Comparison of ENCODE assay signal across 8 cellular contexts in the genomic region with DNA sequence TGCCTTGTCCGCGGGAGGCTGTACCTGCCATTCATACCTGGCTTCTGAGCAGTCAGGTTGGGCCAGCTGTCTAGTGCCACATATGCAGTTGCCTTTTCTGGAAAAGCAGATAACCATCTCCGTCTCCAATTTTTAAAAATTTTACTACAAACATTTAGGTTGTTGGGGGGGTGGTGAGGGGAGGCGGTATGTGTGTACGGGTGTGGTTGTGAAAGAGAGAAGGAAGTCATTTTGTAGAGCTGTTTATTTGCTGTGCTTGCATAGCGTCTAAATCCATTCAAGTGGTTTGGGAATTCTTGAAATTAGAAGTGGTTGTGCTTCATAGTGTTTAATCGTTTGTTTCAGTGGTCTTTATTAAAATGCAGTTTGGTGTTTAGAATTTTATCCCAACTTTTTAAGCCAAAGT. TPM values are rescaled to one million over a fixed set of nuclear protein-coding genes. Genes with fewer than 3 reads are reported as not detected.
DNase-seq lines count a peak whose midpoint lies in the region; ATAC-seq and TF ChIP-seq lines count a peak whose summit lies in the region.

No MANE protein-coding gene starts in this region.

- H3K4me3 ChIP-seq in BJ (ENCODE audit: low read depth, low read length) = peak overlapping the region; percentile 81
- H3K4me3 ChIP-seq in PC-9 = peak overlapping the region; percentile 76
- H3K4me3 ChIP-seq in endodermal cell (ENCODE audit: low read length) = peak overlapping the region; percentile 96

- H3K4me2 ChIP-seq in PC-9 = peak overlapping the region; percentile 65

- intact Hi-C loops in PC-9 (cut with micrococcal nuclease; ENCODE audit: unreplicated experiment) = loop anchor here (2.0 kb wide), 1 partner anchor 361 kb away; no protein-coding TSS in a partner anchor

- CTCF ChIA-PET in BJ (lab: Yijun Ruan, JAX) (interaction anchor here (1.0 kb wide), 1 partner anchor 40 kb away, joined by 3 read pairs; no protein-coding TSS in a partner anchor), PC-9 (lab: Charles Lee) (interaction anchor here (0.6 to 1.5 kb wide), 3 partner anchors 18 to 41 kb away, joined by 3 to 9 read pairs (median 4); no protein-coding TSS in a partner anchor)

- H3K9ac ChIP-seq in endodermal cell (ENCODE audit: extremely low read depth, low read length, poor library complexity, severe bottlenecking) = peak overlapping the region; percentile 53

- H3K36me3 ChIP-seq in BJ (ENCODE audit: control insufficient read depth, insufficient read depth, low read length) (no peaks in the 10 kb centered on the region), PC-9 (ENCODE audit: low read depth) (no peaks in the 10 kb centered on the region), endodermal cell (ENCODE audit: control insufficient read depth, insufficient read depth, low read length) (no peaks in the 10 kb centered on the region)

- peaks cover 35% of the 10 kb centered on the region for H3K79me2 ChIP-seq in PC-9 (ENCODE audit: low read depth)

- H4K20me1 ChIP-seq in PC-9 (ENCODE audit: insufficient read depth) = no peaks in the 10 kb centered on the region

- peak overlapping the region; percentile 6; the same call in 1 of the 2 replicates for H3K27ac ChIP-seq in PC-9
- H3K27ac ChIP-seq in endodermal cell (ENCODE audit: low read depth, low read length) = no peak overlapping the region

- no peaks in the 10 kb centered on the region for H3K36me3 Mint-ChIP-seq in endodermal cell (ENCODE audit: low read depth)
- H3K36me3 Mint-ChIP-seq in natural killer cell treated with Interleukin-12 subunit alpha and Interleukin-12 subunit beta and Interleukin-15 and Interleukin-18, amount 100 ng/mL, for 72 hours = no peaks in the 10 kb centered on the region

- H3K27ac Mint-ChIP-seq in endodermal cell = peak overlapping the region; percentile 70
- no peak overlapping the region for H3K27ac Mint-ChIP-seq in natural killer cell treated with Interleukin-12 subunit alpha and Interleukin-12 subunit beta and Interleukin-15 and Interleukin-18, amount 100 ng/mL, for 72 hours

- no peak for TF ChIP-seq CTCF in BJ (IDR thresholded peaks at IDR 0.05; ENCODE audit: insufficient read depth, low read depth, low read length)
- TF ChIP-seq CTCF in PC-9 (conservative IDR thresholded peaks at IDR 0.05) = no peak
- no peak for TF ChIP-seq CTCF in endodermal cell (conservative IDR thresholded peaks at IDR 0.05)

- H3K27me3 Mint-ChIP-seq in endodermal cell (ENCODE audit: insufficient read depth) = peaks cover 20% of the 10 kb centered on the region
- H3K27me3 Mint-ChIP-seq in natural killer cell treated with Interleukin-12 subunit alpha and Interleukin-12 subunit beta and Interleukin-15 and Interleukin-18, amount 100 ng/mL, for 72 hours = peaks cover 29 to 49% of the 10 kb centered on the region in 2 donors

- peak overlapping the region; percentile 85 for H2AFZ ChIP-seq in PC-9

- H3K4me1 ChIP-seq in PC-9 (replicated peaks; ENCODE audit: insufficient read depth) (peaks cover 10% of the 10 kb centered on the region; the same call in 1 of the 2 replicates), endodermal cell (ENCODE audit: control insufficient read depth, insufficient read depth, low read length) (no peaks in the 10 kb centered on the region)

- H3K9me2 ChIP-seq in PC-9 (ENCODE audit: insufficient read depth) = no peaks in the 10 kb centered on the region

- no TSS peak for BruUV-seq in PC-9 (replicated peaks; lab: Mats Ljungman, UMichigan)

- no peaks in the 10 kb centered on the region for H3K9me3 Mint-ChIP-seq in endodermal cell
- H3K9me3 Mint-ChIP-seq in natural killer cell treated with Interleukin-12 subunit alpha and Interleukin-12 subunit beta and Interleukin-15 and Interleukin-18, amount 100 ng/mL, for 72 hours = no peaks in the 10 kb centered on the region

- peak overlapping the region; percentile 84 for H3K4me3 Mint-ChIP-seq in endodermal cell
- peak overlapping the region; percentile 78 for H3K4me3 Mint-ChIP-seq in natural killer cell treated with Interleukin-12 subunit alpha and Interleukin-12 subunit beta and Interleukin-15 and Interleukin-18, amount 100 ng/mL, for 72 hours

- peak; percentile 3 for ATAC-seq in GM21390 (IDR thresholded peaks at IDR 0.05; ENCODE audit: unreplicated experiment)
- ATAC-seq in natural killer cell treated with Interleukin-12 subunit alpha and Interleukin-12 subunit beta and Interleukin-15 and Interleukin-18, amount 100 ng/mL, for 72 hours = no peak

- H3K4me1 Mint-ChIP-seq in endodermal cell = peaks cover 2% of the 10 kb centered on the region
- H3K4me1 Mint-ChIP-seq in natural killer cell treated with Interleukin-12 subunit alpha and Interleukin-12 subunit beta and Interleukin-15 and Interleukin-18, amount 100 ng/mL, for 72 hours (ENCODE audit: low read depth in 2 of 2) = peaks cover 0 to 3% of the 10 kb centered on the region in 2 donors

- 17 to 20% methylated on average over 3 to 6 of the region's 7 CpGs for whole genome bisulfite sequencing in endodermal cell (ENCODE audit: insufficient coverage in 1 of 2, insufficient read length in 1 of 2), 2 experiments

- H3F3A ChIP-seq in PC-9 (ENCODE audit: insufficient read depth, low read depth) = 0 out of 2 replicates have a peak, but pooled peaks cover 6% of the 10 kb centered on the region

- H3K27me3 ChIP-seq in BJ (ENCODE audit: control insufficient read depth, insufficient read depth, low read length) (no peaks in the 10 kb centered on the region), PC-9 (ENCODE audit: insufficient read depth, low read depth) (no peaks in the 10 kb centered on the region), endodermal cell (ENCODE audit: control insufficient read depth, insufficient read depth, low read length, poor library complexity, severe bottlenecking) (no peaks in the 10 kb centered on the region)

- POLR2A ChIA-PET in BJ (lab: Charles Lee) (interaction anchor here (0.7 kb wide), 1 partner anchor 39 kb away, joined by 4 read pairs; no protein-coding TSS in a partner anchor), PC-9 (lab: Charles Lee; ENCODE audit: unreplicated experiment) (interaction anchor here (0.5 to 0.7 kb wide), 7 partner anchors 11 to 945 kb away, joined by 3 to 10 read pairs (median 4); a partner anchor contains a TSS)

- DNase-seq in BJ (ENCODE audit: low read depth) = no peak
- DNase-seq in PC-9 = no peak
- DNase-seq in endodermal cell = no peak
- DNase-seq in natural killer cell treated with Interleukin-12 subunit alpha and Interleukin-12 subunit beta and Interleukin-15 and Interleukin-18, amount 100 ng/mL, for 72 hours (ENCODE audit: low spot score) = no peak
- DNase-seq in SK-N-DZ (ENCODE audit: low spot score) = no peak
- no peak for DNase-seq in EL
- no peak for DNase-seq in NCI-H446 (lab: John Stamatoyannopoulos, UW)

- H3K9me3 ChIP-seq in PC-9 (ENCODE audit: insufficient read depth, low read depth) (no peaks in the 10 kb centered on the region), endodermal cell (ENCODE audit: control insufficient read depth, low read length) (no peaks in the 10 kb centered on the region)

RNA-seq across cellular contexts. Expression of a gene that starts 1.5 kb away (rescaled TPM):
- 2.3 and 3.3 TPM in 2 replicates for polyA plus RNA-seq in BJ (2011; rRNA removed)
- polyA minus RNA-seq in BJ (2011; rRNA and poly(A)+ RNA removed) = 2.7 and 3.2 TPM in 2 replicates
- total RNA-seq in PC-9 (2021) = 3.1 and 3.9 TPM in 2 replicates
- total RNA-seq in endodermal cell = 1 to 10 TPM; 7.0 to 7.4 TPM
- 4.6 TPM for polyA plus RNA-seq in endodermal cell (2013, experiment 1 of 2)
- polyA plus RNA-seq in endodermal cell (2013, experiment 2 of 2) = 6.5 TPM
- 1 to 10 TPM; 1.5 to 1.6 TPM for total RNA-seq in natural killer cell treated with Interleukin-12 subunit alpha and Interleukin-12 subunit beta and Interleukin-15 and Interleukin-18, amount 100 ng/mL, for 72 hours
- polyA plus RNA-seq in SK-N-DZ (2014; cell fraction: cytosol; rRNA removed) = 6.5 and 11.9 TPM in 2 replicates
- 6.7 and 7.5 TPM in 2 replicates for polyA plus RNA-seq in SK-N-DZ (2014; cell fraction: nucleus; rRNA removed)

RNA-seq across cellular contexts. Expression of a gene that starts 41.1 kb away (rescaled TPM):
- polyA plus RNA-seq in BJ (2011; rRNA removed) = 5.6 and 12.5 TPM in 2 replicates
- 6.2 and 7.4 TPM in 2 replicates for polyA minus RNA-seq in BJ (2011; rRNA and poly(A)+ RNA removed)
- total RNA-seq in PC-9 (2021) (10.5 and 17.7 TPM in 2 replicates), endodermal cell (10 to 100 TPM; 18.8 to 22.2 TPM)
- polyA plus RNA-seq in endodermal cell (2013, experiment 1 of 2) = 25.0 TPM
- polyA plus RNA-seq in endodermal cell (2013, experiment 2 of 2) = 20.8 TPM
- total RNA-seq in natural killer cell treated with Interleukin-12 subunit alpha and Interleukin-12 subunit beta and Interleukin-15 and Interleukin-18, amount 100 ng/mL, for 72 hours = 10 to 100 TPM; 19.9 to 38.0 TPM
- 27.8 and 35.5 TPM in 2 replicates for polyA plus RNA-seq in SK-N-DZ (2014; cell fraction: cytosol; rRNA removed)
- 47.4 and 50.0 TPM in 2 replicates for polyA plus RNA-seq in SK-N-DZ (2014; cell fraction: nucleus; rRNA removed)
